ENCODE assay signal across 9 cellular contexts in the genomic region with DNA sequence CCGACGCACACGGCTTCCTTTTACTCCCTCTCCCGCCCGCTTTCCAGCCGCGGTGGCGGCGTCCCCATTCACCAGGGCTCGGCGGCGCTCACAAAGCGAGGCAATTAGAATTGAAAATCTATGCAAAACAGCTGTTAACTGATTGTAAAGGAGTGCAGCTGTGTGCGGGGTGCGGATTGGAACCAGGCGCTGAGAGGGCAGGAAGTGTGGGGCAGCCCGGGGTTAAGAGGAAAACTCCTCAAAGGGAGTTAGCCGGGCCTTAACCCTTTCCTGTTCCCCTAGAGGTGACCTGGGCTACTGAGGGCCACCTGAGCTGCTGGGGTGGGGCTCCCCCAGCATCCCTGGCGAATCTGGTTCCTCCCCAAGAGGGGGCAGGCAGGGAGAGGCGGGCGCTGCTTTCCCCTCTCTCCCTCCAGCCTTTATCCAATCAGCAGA. TPM values are rescaled to one million over a fixed set of nuclear protein-coding genes. Genes with fewer than 3 reads are reported as not detected.
DNase-seq lines count a peak whose midpoint lies in the region; ATAC-seq and TF ChIP-seq lines count a peak whose summit lies in the region.
"Had no signal": no experiment of that assay in that cellular context is flagged by ENCODE, and none has a peak within 500 bp of the region (broad histone marks: within the 10 kb centered on the region; RNA-seq: fewer than 3 reads in every experiment).

No MANE protein-coding gene starts in this region.

- H3K36me3 Mint-ChIP-seq in activated naive CD4-positive, alpha-beta T cell treated with anti-CD3 and anti-CD28 coated beads, Interleukin-2, amount 10 ng/mL, durations not matched to agents 7 days and 5 days: no peaks in the 10 kb centered on the region
- H3K36me3 Mint-ChIP-seq in activated naive CD4-positive, alpha-beta T cell treated with anti-CD3 and anti-CD28 coated beads, Interleukin-2, amount 50 U/mL, for 72 hours: no peaks in the 10 kb centered on the region
- no peaks in the 10 kb centered on the region for H3K36me3 Mint-ChIP-seq in type B pancreatic cell

- H3K9ac ChIP-seq in iPS-18a (ENCODE audit: low read length): peak overlapping the region; percentile 59

- H3K27ac Mint-ChIP-seq in activated naive CD4-positive, alpha-beta T cell treated with anti-CD3 and anti-CD28 coated beads, Interleukin-2, amount 10 ng/mL, durations not matched to agents 7 days and 5 days: no peak overlapping the region
- H3K27ac Mint-ChIP-seq in activated naive CD4-positive, alpha-beta T cell treated with anti-CD3 and anti-CD28 coated beads, Interleukin-2, amount 50 U/mL, for 72 hours: no peak overlapping the region
- no peak overlapping the region for H3K27ac Mint-ChIP-seq in type B pancreatic cell
- H3K27ac Mint-ChIP-seq: dendritic cell treated with granulocyte-macrophage colony-stimulating factor and Interleukin-4, amounts not matched to agents 40 ng/mL and 50 ng/mL, for 4 days had no signal

- peak; percentile 71 for TF ChIP-seq CTCF in type B pancreatic cell (conservative IDR thresholded peaks at IDR 0.05)

- peak; percentile 37 for DNase-seq in activated naive CD4-positive, alpha-beta T cell treated with anti-CD3 and anti-CD28 coated beads, Interleukin-2, amount 10 ng/mL, durations not matched to agents 7 days and 5 days
- DNase-seq in activated naive CD4-positive, alpha-beta T cell treated with anti-CD3 and anti-CD28 coated beads, Interleukin-2, amount 50 U/mL, for 72 hours (ENCODE audit: low spot score in 2 of 2): no peak
- DNase-seq in SJCRH30 (peak; percentile 65 to 74), type B pancreatic cell (ENCODE audit: extremely low spot score, unreplicated experiment) (no peak)
- DNase-seq in activated CD4-positive, CD25-positive, alpha-beta regulatory T cell treated with anti-CD3 and anti-CD28 coated beads, Interleukin-2, amount 50 U/mL, for 72 hours: no peak

- H3K9me3 ChIP-seq in SJCRH30 (replicated peaks) (no peaks in the 10 kb centered on the region), iPS-18a (ENCODE audit: control insufficient read depth, low read depth, low read length) (no peaks in the 10 kb centered on the region)

- H3K4me3 ChIP-seq in SJCRH30 (peak overlapping the region; percentile 25), iPS-18a (ENCODE audit: low read length) (peak overlapping the region; percentile 47)

- peaks cover 42% of the 10 kb centered on the region for H3K4me1 ChIP-seq in SJCRH30
- H3K4me1 ChIP-seq in iPS-18a (ENCODE audit: control insufficient read depth, low read depth, low read length): peaks cover 53% of the 10 kb centered on the region

- CTCF ChIA-PET in activated naive CD4-positive, alpha-beta T cell treated with anti-CD3 and anti-CD28 coated beads, Interleukin-2, amount 10 ng/mL, durations not matched to agents 7 days and 5 days (lab: Charles Lee): interaction anchor here (1.5 to 8.4 kb wide), 2 partner anchors 9 to 189 kb away, joined by 10 to 93 read pairs; no protein-coding TSS in a partner anchor

- H3K9me3 Mint-ChIP-seq in activated naive CD4-positive, alpha-beta T cell treated with anti-CD3 and anti-CD28 coated beads, Interleukin-2, amount 10 ng/mL, durations not matched to agents 7 days and 5 days: no peaks in the 10 kb centered on the region
- no peaks in the 10 kb centered on the region for H3K9me3 Mint-ChIP-seq in activated naive CD4-positive, alpha-beta T cell treated with anti-CD3 and anti-CD28 coated beads, Interleukin-2, amount 50 U/mL, for 72 hours
- no peaks in the 10 kb centered on the region for H3K9me3 Mint-ChIP-seq in type B pancreatic cell
- H3K9me3 Mint-ChIP-seq: dendritic cell treated with granulocyte-macrophage colony-stimulating factor and Interleukin-4, amounts not matched to agents 40 ng/mL and 50 ng/mL, for 4 days had no signal

- H3K4me3 Mint-ChIP-seq in activated naive CD4-positive, alpha-beta T cell treated with anti-CD3 and anti-CD28 coated beads, Interleukin-2, amount 10 ng/mL, durations not matched to agents 7 days and 5 days: no peak overlapping the region
- peak overlapping the region; percentile 58 for H3K4me3 Mint-ChIP-seq in type B pancreatic cell
- H3K4me3 Mint-ChIP-seq: dendritic cell treated with granulocyte-macrophage colony-stimulating factor and Interleukin-4, amounts not matched to agents 40 ng/mL and 50 ng/mL, for 4 days had no signal

- peaks cover 51% of the 10 kb centered on the region for H3K27me3 Mint-ChIP-seq in activated naive CD4-positive, alpha-beta T cell treated with anti-CD3 and anti-CD28 coated beads, Interleukin-2, amount 10 ng/mL, durations not matched to agents 7 days and 5 days
- H3K27me3 Mint-ChIP-seq in type B pancreatic cell: peaks cover 4% of the 10 kb centered on the region

- peaks cover 21% of the 10 kb centered on the region for H3K4me1 Mint-ChIP-seq in activated naive CD4-positive, alpha-beta T cell treated with anti-CD3 and anti-CD28 coated beads, Interleukin-2, amount 10 ng/mL, durations not matched to agents 7 days and 5 days
- H3K4me1 Mint-ChIP-seq in type B pancreatic cell (ENCODE audit: unreplicated experiment): peaks cover 47% of the 10 kb centered on the region

- H3K27ac ChIP-seq in SJCRH30: peak overlapping the region; percentile 49
- H3K27ac ChIP-seq in iPS-18a (ENCODE audit: low read length): peak overlapping the region; percentile 78

- ATAC-seq in activated naive CD4-positive, alpha-beta T cell treated with anti-CD3 and anti-CD28 coated beads, Interleukin-2, amount 50 U/mL, for 72 hours: no peak
- no peak for ATAC-seq in GM21825 (IDR thresholded peaks at IDR 0.05; ENCODE audit: unreplicated experiment)
- no peak for ATAC-seq in HG03108 (IDR thresholded peaks at IDR 0.05; ENCODE audit: unreplicated experiment)

- H3K27me3 ChIP-seq in SJCRH30: no peaks in the 10 kb centered on the region
- H3K27me3 ChIP-seq in iPS-18a (ENCODE audit: control insufficient read depth, insufficient read depth, low read length): peaks cover 17% of the 10 kb centered on the region

- H3K36me3 ChIP-seq in SJCRH30 (no peaks in the 10 kb centered on the region), iPS-18a (ENCODE audit: control insufficient read depth, low read depth, low read length) (no peaks in the 10 kb centered on the region)

RNA-seq across cellular contexts. Expression of gene GSE1, which starts 5.8 kb away (rescaled TPM):
- total RNA-seq in activated naive CD4-positive, alpha-beta T cell treated with anti-CD3 and anti-CD28 coated beads, Interleukin-2, amount 50 U/mL, for 72 hours: 10 to 100 TPM; 18.5 to 27.9 TPM
- 31.1 and 33.8 TPM in 2 replicates for total RNA-seq in SJCRH30 (2014; rRNA removed; shearing (Covaris generic))
- total RNA-seq in type B pancreatic cell (ENCODE audit: low replicate concordance): 101 and 112 TPM in 2 replicates

Comparison
In these comparisons a context has a peak if more than half of its experiments do, and no peak if none do; other contexts are left out.
1. DNase-seq: peak in activated naive CD4-positive, alpha-beta T cell treated with anti-CD3 and anti-CD28 coated beads, Interleukin-2, amount 10 ng/mL, durations not matched to agents 7 days and 5 days (single experiment) and SJCRH30 (2 of 2); none in activated naive CD4-positive, alpha-beta T cell treated with anti-CD3 and anti-CD28 coated beads, Interleukin-2, amount 50 U/mL, for 72 hours (0 of 2), type B pancreatic cell (single experiment) and activated CD4-positive, CD25-positive, alpha-beta regulatory T cell treated with anti-CD3 and anti-CD28 coated beads, Interleukin-2, amount 50 U/mL, for 72 hours (single experiment).